In genomic region chr18:32730620-32731021, GRCh38 we compare ENCODE assay signal across 1 cellular context.
TF ChIP-seq lines count a peak whose summit lies in the region.

No MANE protein-coding gene starts in this region.

TF ChIP-seq in endothelial cell of umbilical vein, 7 proteins besides CTCF, POLR2A, EP300 and RAD21 (continued from another document):
- TF ChIP-seq GATA2 (IDR thresholded peaks at IDR 0.05; ENCODE audit: insufficient read depth, insufficient read length, low read depth, low read length), result no peak
- TF ChIP-seq POLR2AphosphoS5 (IDR thresholded peaks at IDR 0.05; ENCODE audit: insufficient read depth, low read depth, low read length), result no peak
- no peak for TF ChIP-seq EZH2 (IDR thresholded peaks at IDR 0.05; ENCODE audit: borderline replicate concordance, low read depth, low read length, severe bottlenecking)
- no peak for TF ChIP-seq JUN (IDR thresholded peaks at IDR 0.05; ENCODE audit: borderline replicate concordance, insufficient read depth, insufficient read length, low read depth)
- no peak for TF ChIP-seq MYC (IDR thresholded peaks at IDR 0.05; ENCODE audit: low read depth, low read length)
- no peak for TF ChIP-seq FOS (IDR thresholded peaks at IDR 0.05; ENCODE audit: borderline replicate concordance, insufficient read depth, low read length)
